Comparison of ENCODE assay signal across 8 cellular contexts in the genomic region with DNA sequence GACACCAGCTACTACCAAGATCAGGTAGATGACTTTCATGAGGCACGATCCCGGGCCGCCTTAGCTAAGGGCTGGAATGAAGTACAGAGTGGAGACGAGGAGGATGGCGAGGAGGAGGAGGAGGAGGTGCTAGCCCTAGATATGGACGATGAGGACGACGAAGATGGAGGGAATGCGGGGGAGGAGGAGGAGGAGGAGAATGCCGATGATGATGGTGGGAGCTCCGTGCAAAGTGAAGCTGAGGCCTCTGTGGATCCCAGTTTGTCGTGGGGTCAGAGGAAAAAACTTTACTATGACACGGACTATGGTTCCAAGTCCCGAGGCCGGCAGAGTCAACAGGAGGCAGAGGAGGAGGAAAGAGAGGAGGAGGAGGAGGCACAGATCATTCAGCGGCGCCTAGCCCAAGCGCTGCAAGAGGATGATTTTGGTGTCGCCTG. TPM values are rescaled to one million over a fixed set of nuclear protein-coding genes. Genes with fewer than 3 reads are reported as not detected.
DNase-seq lines count a peak whose midpoint lies in the region; ATAC-seq, FAIRE-seq and TF ChIP-seq lines count a peak whose summit lies in the region.

No MANE protein-coding gene starts in this region.

- ATAC-seq in Right ventricle myocardium inferior (no peak), GM18861 (IDR thresholded peaks at IDR 0.05; ENCODE audit: unreplicated experiment) (no peak)

- intact Hi-C loops in Right ventricle myocardium inferior (cut with DNase I) = loop anchor here (1.0 to 2.0 kb wide), 3 partner anchors 15 to 214 kb away; a partner anchor contains a TSS

- no peak for FAIRE-seq in HTR-8/SVneo (lab: Jason Lieb, UNC)

- peaks cover 56% of the 10 kb centered on the region for H3K79me2 ChIP-seq in OCI-LY3 (ENCODE audit: low read length)

- no peaks in the 10 kb centered on the region for H4K20me1 ChIP-seq in OCI-LY3 (ENCODE audit: insufficient read depth, low read length)

- peak overlapping the region; percentile 87 for H3K4me3 ChIP-seq in cardiac muscle cell
- peak overlapping the region; percentile 84 for H3K4me3 ChIP-seq in OCI-LY3 (ENCODE audit: low read length)
- H3K4me3 ChIP-seq in mononuclear cell (ENCODE audit: low read length) = peak overlapping the region; percentile 89

- H3K4me2 ChIP-seq in OCI-LY3 (ENCODE audit: low read length) = peak overlapping the region; percentile 86

- DNase-seq in cardiac muscle cell (ENCODE audit: low read depth in 1 of 2, low spot score in 1 of 2) = no peak
- no peak for DNase-seq in Right ventricle myocardium inferior (ENCODE audit: missing footprints)
- DNase-seq in NCI-H774 (lab: John Stamatoyannopoulos, UW) = no peak
- DNase-seq in HTR-8/SVneo (ENCODE audit: insufficient read length, low spot score) = no peak

- H3K36me3 ChIP-seq in cardiac muscle cell (no peaks in the 10 kb centered on the region), OCI-LY3 (replicated peaks; ENCODE audit: low read depth, low read length) (peaks cover 10% of the 10 kb centered on the region)

- H3K27ac ChIP-seq in cardiac muscle cell (peak overlapping the region; percentile 95), OCI-LY3 (ENCODE audit: low read length) (peak overlapping the region; percentile 75), cingulate gyrus (ENCODE audit: low read depth, low read length) (peak overlapping the region; percentile 86)

- H3K27me3 ChIP-seq in cardiac muscle cell (peaks cover 11% of the 10 kb centered on the region), OCI-LY3 (ENCODE audit: low read depth, low read length) (no peaks in the 10 kb centered on the region), mononuclear cell (ENCODE audit: insufficient read depth, low read length) (no peaks in the 10 kb centered on the region)

- peak overlapping the region; percentile 90 for H3K9ac ChIP-seq in OCI-LY3 (ENCODE audit: low read length)

- H3K4me1 ChIP-seq in cardiac muscle cell (ENCODE audit: low read depth) (peaks cover 13% of the 10 kb centered on the region), OCI-LY3 (ENCODE audit: low read length) (peaks cover 15% of the 10 kb centered on the region), mononuclear cell (ENCODE audit: insufficient read depth, low read length) (peaks cover 44% of the 10 kb centered on the region)

- no peak for TF ChIP-seq CTCF in cardiac muscle cell (IDR thresholded peaks at IDR 0.05; ENCODE audit: low read depth, low read length)
- no peak for TF ChIP-seq CTCF in OCI-LY3 (IDR thresholded peaks at IDR 0.05; ENCODE audit: low read depth, low read length)

- H2AFZ ChIP-seq in OCI-LY3 (ENCODE audit: low read depth, low read length) = peak overlapping the region; percentile 74; the same call in 1 of the 2 replicates

- H3K9me3 ChIP-seq in cardiac muscle cell (ENCODE audit: low read depth) (no peaks in the 10 kb centered on the region), OCI-LY3 (ENCODE audit: insufficient read depth, low read length) (no peaks in the 10 kb centered on the region), mononuclear cell (ENCODE audit: low read depth, low read length) (no peaks in the 10 kb centered on the region)

RNA-seq across cellular contexts. Expression of a gene that starts 0.5 kb away (rescaled TPM):
- total RNA-seq in cardiac muscle cell (18.4 and 23.7 TPM in 2 replicates), Right ventricle myocardium inferior (14.8 TPM), mononuclear cell (15.4 TPM)
- 10.9 and 15.5 TPM in 2 replicates for polyA plus RNA-seq in cardiac muscle cell

RNA-seq across cellular contexts. Expression of a gene that starts 22.5 kb away (rescaled TPM):
- total RNA-seq in cardiac muscle cell (not detected in 2 replicates), Right ventricle myocardium inferior (6.5 TPM), mononuclear cell (45.8 TPM)
- polyA plus RNA-seq in cardiac muscle cell = 0.61 TPM in 1 of 2 replicates, not detected in the other

RNA-seq across cellular contexts. Expression of a gene that starts 33.0 kb away (rescaled TPM):
- total RNA-seq in cardiac muscle cell (31.0 and 43.7 TPM in 2 replicates), Right ventricle myocardium inferior (23.0 TPM), mononuclear cell (40.3 TPM)
- 28.1 and 35.2 TPM in 2 replicates for polyA plus RNA-seq in cardiac muscle cell
